In genomic region chr2:60433021-60433596, GRCh38 we compare ENCODE assay signal across 3 cellular contexts.
TF ChIP-seq lines count a peak whose summit lies in the region.

No MANE protein-coding gene starts in this region.

TF ChIP-seq in GM12891, 5 proteins besides CTCF, POLR2A, EP300 and RAD21:
- TF ChIP-seq TAF1 (IDR thresholded peaks at IDR 0.05; ENCODE audit: low read depth, low read length) (no peak), POLR2AphosphoS5 (IDR thresholded peaks at IDR 0.05; ENCODE audit: low read depth, low read length) (no peak), PAX5 (IDR thresholded peaks at IDR 0.05; ENCODE audit: insufficient read depth, low read length, severe bottlenecking) (no peak), POU2F2 (IDR thresholded peaks at IDR 0.05; ENCODE audit: low read depth, low read length) (no peak), SPI1 (IDR thresholded peaks at IDR 0.05; ENCODE audit: low read depth, low read length) (no peak)

TF ChIP-seq in HEK293, 187 proteins besides CTCF, POLR2A, EP300 and RAD21:
- TF ChIP-seq ZNF571 (tag by site-specific recombination; IDR thresholded peaks at IDR 0.05) (no peak), PRDM10 (tag by site-specific recombination; IDR thresholded peaks at IDR 0.05) (peak; percentile 83)

TF ChIP-seq in H1, 55 proteins besides CTCF, POLR2A, EP300 and RAD21:
- TF ChIP-seq FOSL1 (IDR thresholded peaks at IDR 0.05; ENCODE audit: insufficient read depth, low read depth, low read length), result no peak
- no peak for TF ChIP-seq ASH2L (IDR thresholded peaks at IDR 0.05; ENCODE audit: low read length)
- TF ChIP-seq HDAC6 (IDR thresholded peaks at IDR 0.05; ENCODE audit: low read depth, low read length), result no peak
- TF ChIP-seq JUND (IDR thresholded peaks at IDR 0.05; ENCODE audit: low read length), result no peak
- no peak for TF ChIP-seq MAX (IDR thresholded peaks at IDR 0.05)
- no peak for TF ChIP-seq CHD1 (IDR thresholded peaks at IDR 0.05; ENCODE audit: low read depth, low read length)
- no peak for TF ChIP-seq SUZ12 (IDR thresholded peaks at IDR 0.05; ENCODE audit: low read length)
- no peak for TF ChIP-seq ATF2 (IDR thresholded peaks at IDR 0.05; ENCODE audit: low read length)
- no peak for TF ChIP-seq MAFK (IDR thresholded peaks at IDR 0.05; ENCODE audit: low read depth, low read length)
- TF ChIP-seq NANOG (IDR thresholded peaks at IDR 0.05; ENCODE audit: insufficient read depth, low read depth, low read length, poor library complexity, severe bottlenecking), result no peak
